Comparison of ENCODE assay signal across 9 cellular contexts in the genomic region with DNA sequence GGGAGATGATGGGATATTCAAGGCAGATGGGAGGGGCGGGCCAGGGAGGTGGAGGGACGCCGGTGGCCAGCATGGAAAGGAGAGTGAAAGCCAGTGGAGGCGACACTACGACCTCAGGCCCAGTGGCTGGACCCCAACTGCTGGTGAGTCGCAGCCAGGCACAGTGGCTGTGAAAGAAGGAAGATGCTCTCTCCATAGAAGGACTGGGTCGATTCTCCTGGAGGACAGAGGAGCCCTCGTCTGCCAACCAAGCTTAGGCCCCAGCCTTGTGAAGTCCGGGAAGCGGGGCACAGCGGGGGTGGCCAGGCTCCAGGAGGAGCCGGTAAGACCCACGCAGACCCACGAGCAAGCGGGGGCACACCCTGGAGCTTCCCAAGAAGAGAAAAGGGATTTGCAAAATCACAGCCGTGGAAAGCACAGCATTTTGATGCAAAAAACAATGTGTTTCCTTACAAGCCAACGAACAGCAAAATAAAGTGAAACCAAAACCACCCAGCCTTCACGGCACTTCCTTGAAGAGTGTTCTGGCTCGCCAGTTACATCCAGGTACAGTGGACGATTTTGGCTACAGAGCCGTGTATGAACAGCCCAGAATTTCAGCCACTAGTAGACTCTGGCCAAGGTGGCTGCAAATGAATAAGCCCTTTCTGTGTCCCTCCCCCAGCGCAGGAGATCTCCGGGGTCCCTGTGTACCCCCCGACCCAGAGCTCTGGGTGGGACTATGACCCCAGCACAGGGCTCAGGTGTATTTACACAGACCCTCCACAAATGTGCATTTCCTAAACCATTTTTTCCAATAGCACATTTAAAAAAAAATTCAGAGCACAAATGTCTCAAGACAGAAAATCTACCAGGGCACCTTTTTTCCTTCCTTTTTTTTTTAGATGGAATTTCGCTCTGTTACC.
DNase-seq lines count a peak whose midpoint lies in the region; ATAC-seq, FAIRE-seq and TF ChIP-seq lines count a peak whose summit lies in the region.
"Had no signal": no experiment of that assay in that cellular context is flagged by ENCODE, and none has a peak within 500 bp of the region (broad histone marks: within the 10 kb centered on the region; RNA-seq: fewer than 3 reads in every experiment).

No MANE protein-coding gene starts in this region.

- H3K9me3 ChIP-seq in Caco-2 (no peaks in the 10 kb centered on the region), OCI-LY1 (ENCODE audit: low read length) (no peaks in the 10 kb centered on the region), GM12878 (replicated peaks; ENCODE audit: control insufficient read depth, insufficient read depth, low read length) (no peaks in the 10 kb centered on the region; the same call in 2 of the 3 replicates), prostate gland (no peaks in the 10 kb centered on the region), neural progenitor cell (ENCODE audit: low read depth) (no peaks in the 10 kb centered on the region)

- no peak overlapping the region for H3K4me3 Mint-ChIP-seq in Caco-2 (ENCODE audit: unreplicated experiment)
- H3K4me3 Mint-ChIP-seq in neural progenitor cell = no peak overlapping the region

- TF ChIP-seq POLR2A in GM12878 (IDR thresholded peaks at IDR 0.05; ENCODE audit: low read depth, low read length) (no peak), prostate gland (IDR thresholded peaks at IDR 0.05) (no peak)

- in situ Hi-C loops in GM12878 (cut with MboI) = no loop called here

- WGBS in GM12878 (ENCODE audit: insufficient coverage, insufficient replicate concordance, low lambda C conversion rate, missing lambda C conversion rate) = 52% methylated on average over 25 of the region's 25 CpGs
- WGBS in prostate gland = 83% methylated on average over 25 of the region's 25 CpGs

- no peaks in the 10 kb centered on the region for H3K9me3 Mint-ChIP-seq in Caco-2 (ENCODE audit: unreplicated experiment)
- H3K9me3 Mint-ChIP-seq in neural progenitor cell = no peaks in the 10 kb centered on the region

- no peaks in the 10 kb centered on the region for H3K27me3 ChIP-seq in Caco-2 (replicated peaks; ENCODE audit: control insufficient read depth, insufficient read depth, low read length)
- H3K27me3 ChIP-seq in OCI-LY1 (ENCODE audit: insufficient read depth, low read length) = no peaks in the 10 kb centered on the region
- no peaks in the 10 kb centered on the region for H3K27me3 ChIP-seq in GM12878 (replicated peaks in 1 of 2; ENCODE audit: control insufficient read depth in 2 of 2, insufficient read depth in 2 of 2, low read length in 1 of 2)
- no peaks in the 10 kb centered on the region for H3K27me3 ChIP-seq in prostate gland (replicated peaks; ENCODE audit: insufficient read depth)
- no peaks in the 10 kb centered on the region for H3K27me3 ChIP-seq in neural progenitor cell

- TF ChIP-seq EP300 in GM12878 (IDR thresholded peaks at IDR 0.05; ENCODE audit: borderline replicate concordance in 1 of 2, control insufficient read depth in 1 of 2, low read depth in 2 of 2, low read length in 2 of 2) = no peak

- H3K4me2 ChIP-seq in OCI-LY1 (ENCODE audit: low read length) (peak overlapping the region; percentile 98), GM12878 (ENCODE audit: control insufficient read depth, insufficient read depth) (peak overlapping the region; percentile 90), neural progenitor cell (no peak overlapping the region)

- FAIRE-seq in GM12878 (lab: Jason Lieb, UNC) = peak; percentile 81

- peak overlapping the region; percentile 38; the same call in 1 of the 2 replicates for H2AFZ ChIP-seq in OCI-LY1 (ENCODE audit: low read length)
- H2AFZ ChIP-seq in GM12878 (ENCODE audit: control insufficient read depth, low read depth, low read length) = peak overlapping the region; percentile 80
- H2AFZ ChIP-seq in neural progenitor cell (replicated peaks) = no peak overlapping the region

- ATAC-seq in GM12878 = peak; percentile 82
- ATAC-seq in HG03196 (IDR thresholded peaks at IDR 0.05; ENCODE audit: unreplicated experiment) = no peak

- H3K4me1 Mint-ChIP-seq in Caco-2 (ENCODE audit: low read depth, unreplicated experiment) (peaks cover 15% of the 10 kb centered on the region), neural progenitor cell (peaks cover 3% of the 10 kb centered on the region)

- H3K27ac ChIP-seq in OCI-LY1 (ENCODE audit: low read depth, low read length, poor library complexity, severe bottlenecking) = peak overlapping the region; percentile 90
- peak overlapping the region; percentile 35 for H3K27ac ChIP-seq in GM12878 (ENCODE audit: control insufficient read depth, insufficient read depth)
- H3K27ac ChIP-seq in prostate gland = peak overlapping the region; percentile 52 to 67
- H3K27ac ChIP-seq in neural progenitor cell = no peak overlapping the region

- H3K27me3 Mint-ChIP-seq in Caco-2 (ENCODE audit: insufficient read depth, unreplicated experiment) (no peaks in the 10 kb centered on the region), neural progenitor cell (ENCODE audit: insufficient read depth, low read depth) (peaks cover 2% of the 10 kb centered on the region)

- TF ChIP-seq CTCF in Caco-2 (IDR thresholded peaks at IDR 0.05; ENCODE audit: insufficient read depth in 1 of 2, low read depth in 1 of 2, low read length in 1 of 2, severe bottlenecking in 1 of 2, unreplicated experiment in 1 of 2) (no peak), OCI-LY1 (IDR thresholded peaks at IDR 0.05; ENCODE audit: low read length) (no peak), GM12878 (IDR thresholded peaks at IDR 0.05 in 2 of 3, conservative IDR thresholded peaks at IDR 0.05 in 1 of 3; ENCODE audit: control insufficient read depth in 2 of 3, extremely low read depth in 1 of 3, insufficient read depth in 1 of 3, low read depth in 3 of 3, low read length in 3 of 3) (no peak), prostate gland (IDR thresholded peaks at IDR 0.05) (no peak), neural progenitor cell (IDR thresholded peaks at IDR 0.05) (no peak)

- DNase-seq in Caco-2 = no peak
- DNase-seq in GM12878 (ENCODE audit: low read depth, low spot score) = no peak
- no peak for DNase-seq in prostate gland (ENCODE audit: low spot score)
- DNase-seq in HuH-7 (ENCODE audit: low spot score) = no peak
- no peak for DNase-seq in cortex of kidney (lab: John Stamatoyannopoulos, UW)
- no peak for DNase-seq in neural progenitor cell (ENCODE audit: low spot score)
- DNase-seq: NCI-H1048 had no signal

- RAD21 ChIA-PET in GM12878 (lab: Charles Lee; ENCODE audit: unreplicated experiment) = no interaction called here

- intact Hi-C loops in Caco-2 (cut with micrococcal nuclease; ENCODE audit: unreplicated experiment) (loop anchor here (5.0 kb wide), 1 partner anchor 55 kb away; no protein-coding TSS in a partner anchor), GM12878 (cut with micrococcal nuclease; ENCODE audit: unreplicated experiment) (loop anchor here (5.0 kb wide), 1 partner anchor 45 kb away; no protein-coding TSS in a partner anchor), prostate gland (cut with DNase I) (no loop called here)

- H3K27ac Mint-ChIP-seq in Caco-2 (ENCODE audit: unreplicated experiment) (peak overlapping the region; percentile 63), neural progenitor cell (no peak overlapping the region)

- no peaks in the 10 kb centered on the region for H3K9me2 ChIP-seq in OCI-LY1 (ENCODE audit: low read depth, low read length)

- H4K20me1 ChIP-seq in OCI-LY1 (ENCODE audit: insufficient read depth, low read length) (no peaks in the 10 kb centered on the region), GM12878 (ENCODE audit: control insufficient read depth, insufficient read depth) (no peaks in the 10 kb centered on the region), neural progenitor cell (ENCODE audit: low read depth) (peaks cover 2% of the 10 kb centered on the region)

- H3K4me3 ChIP-seq in Caco-2 (ENCODE audit: low read depth, low read length) (no peak overlapping the region), OCI-LY1 (ENCODE audit: low read depth, low read length, poor library complexity, severe bottlenecking) (peak overlapping the region; percentile 73), GM12878 (peak overlapping the region; percentile 68), prostate gland (peak overlapping the region; percentile 20 to 23), neural progenitor cell (no peak overlapping the region)

- H3K4me1 ChIP-seq in Caco-2 (peaks cover 21% of the 10 kb centered on the region), OCI-LY1 (ENCODE audit: insufficient read depth, low read length, severe bottlenecking) (peaks cover 61% of the 10 kb centered on the region), GM12878 (ENCODE audit: control insufficient read depth, insufficient read depth, low read length) (peaks cover 16% of the 10 kb centered on the region), prostate gland (replicated peaks) (peaks cover 7% of the 10 kb centered on the region), neural progenitor cell (no peaks in the 10 kb centered on the region)

- CTCF ChIA-PET in Caco-2 (lab: Charles Lee) (no interaction called here), GM12878 (lab: Yijun Ruan, JAX) (interaction anchor here (0.6 kb wide), 1 partner anchor 110 kb away, joined by 3 read pairs; no protein-coding TSS in a partner anchor)

- H3F3A ChIP-seq in OCI-LY1 (ENCODE audit: insufficient read depth, low read length) (no peaks in the 10 kb centered on the region), neural progenitor cell (ENCODE audit: low read depth) (no peaks in the 10 kb centered on the region)

- BruUV-seq in Caco-2 (replicated peaks; lab: Mats Ljungman, UMichigan) = no TSS peak
- no TSS peak for BruUV-seq in GM12878 (replicated peaks; lab: Mats Ljungman, UMichigan)

- H3K79me2 ChIP-seq in OCI-LY1 (ENCODE audit: insufficient read depth, low read length) = no peaks in the 10 kb centered on the region
- H3K79me2 ChIP-seq in GM12878 (ENCODE audit: control insufficient read depth, insufficient read depth, low read length) = no peaks in the 10 kb centered on the region
- no peaks in the 10 kb centered on the region for H3K79me2 ChIP-seq in neural progenitor cell (ENCODE audit: low read depth)

- POLR2A ChIA-PET in Caco-2 (lab: Charles Lee) = no interaction called here
- POLR2A ChIA-PET in GM12878 (lab: Charles Lee) = interaction anchor here (1.3 kb wide), 1 partner anchor 11 kb away, joined by 3 read pairs; no protein-coding TSS in a partner anchor

- H3K9ac ChIP-seq in OCI-LY1 (ENCODE audit: low read length) (peak overlapping the region; percentile 86), GM12878 (ENCODE audit: control insufficient read depth, insufficient read depth, low read length) (peak overlapping the region; percentile 47), neural progenitor cell (no peak overlapping the region)

- SMC1A ChIA-PET in GM12878 (lab: Charles Lee; ENCODE audit: uncharacterized antibody, unreplicated experiment) = no interaction called here

- H3K36me3 ChIP-seq in Caco-2 (ENCODE audit: control insufficient read depth, insufficient read depth, low read length) (no peaks in the 10 kb centered on the region), OCI-LY1 (ENCODE audit: insufficient read depth, low read length) (no peaks in the 10 kb centered on the region; the same call in 1 of the 2 replicates), GM12878 (ENCODE audit: control insufficient read depth in 2 of 2, insufficient read depth in 2 of 2, low read length in 1 of 2) (no peaks in the 10 kb centered on the region), prostate gland (no peaks in the 10 kb centered on the region), neural progenitor cell (no peaks in the 10 kb centered on the region)

- H3K36me3 Mint-ChIP-seq in Caco-2 (ENCODE audit: insufficient read depth, unreplicated experiment) (peaks cover 18% of the 10 kb centered on the region), neural progenitor cell (peaks cover 22% of the 10 kb centered on the region)

- no peak for TF ChIP-seq RAD21 in GM12878 (IDR thresholded peaks at IDR 0.05; ENCODE audit: insufficient read depth, low read depth, low read length)

Comparison
In these comparisons a context has a peak if more than half of its experiments do, and no peak if none do; other contexts are left out.
1. H3K4me3 ChIP-seq: peak in OCI-LY1 (single experiment), GM12878 (single experiment) and prostate gland (2 of 2); none in Caco-2 (single experiment) and neural progenitor cell (single experiment).